Comparison of ENCODE assay signal across 18 cellular contexts in the genomic region with DNA sequence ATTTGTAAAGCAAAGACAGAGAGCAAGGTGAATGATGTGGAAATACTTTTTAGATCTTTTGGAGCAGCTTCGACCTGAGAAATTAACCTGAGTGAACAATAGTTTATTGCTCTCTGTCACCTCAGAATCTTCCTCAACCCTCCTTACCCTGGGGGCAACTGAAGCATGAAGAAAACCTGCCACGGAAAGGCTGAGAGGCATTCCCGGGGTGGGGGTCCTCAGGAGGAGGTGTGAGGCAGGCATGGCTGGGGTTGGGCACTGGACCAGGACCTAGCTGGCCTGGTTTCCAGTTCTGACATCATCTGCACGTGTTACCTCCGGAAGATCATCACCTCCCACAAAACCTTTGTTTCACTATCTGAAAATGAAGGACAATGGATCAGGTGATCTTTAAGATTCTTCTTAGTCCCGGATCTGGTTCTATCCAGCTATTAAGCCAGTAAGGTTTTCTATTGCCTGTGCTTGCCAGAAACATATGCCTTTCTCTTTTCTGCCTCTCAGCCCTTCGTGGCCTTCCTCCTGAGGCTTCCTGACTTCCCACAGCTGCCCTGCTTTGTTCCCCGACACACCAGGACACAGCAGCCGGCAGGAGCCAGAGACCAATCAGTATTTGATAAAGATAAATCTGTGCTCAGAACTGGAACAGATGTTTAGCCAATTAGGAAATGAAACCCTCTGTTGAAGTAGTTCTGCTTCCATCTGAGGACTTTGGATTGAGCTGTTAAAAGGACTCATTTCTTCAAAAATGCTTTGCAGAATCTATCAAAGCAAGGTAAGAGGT.
"Had no signal": no experiment of that assay in that cellular context is flagged by ENCODE, and none has a peak within 500 bp of the region (broad histone marks: within the 10 kb centered on the region; RNA-seq: fewer than 3 reads in every experiment).

No MANE protein-coding gene starts in this region.

- DNase-seq: activated CD4-positive, alpha-beta T cell treated with anti-CD3 and anti-CD28 coated beads, Interleukin-2, amount 10 ng/mL, durations not matched to agents 7 days and 5 days; activated CD8-positive, alpha-beta T cell treated with anti-CD3 and anti-CD28 coated beads, Interleukin-2, amount 10 ng/mL, durations not matched to agents 7 days and 5 days; activated effector memory CD4-positive, alpha-beta T cell treated with Interleukin-2 at 50 U/mL for 16 hours; activated naive CD4-positive, alpha-beta T cell treated with anti-CD3 and anti-CD28 coated beads, Interleukin-2, amount 50 U/mL, for 16 hours; activated T-cell treated with anti-CD3 and anti-CD28 coated beads, Interleukin-2, amount 50 U/mL, for 4 hours; aorta; cerebellar nuclear complex; effector CD8-positive, alpha-beta T cell; left cardiac atrium; lower lobe of right lung; midbrain; stimulated activated CD4-positive, alpha-beta T cell treated with anti-CD3 and anti-CD28 coated beads, Interleukin-2, amount 100 ng/mL, for 24 hours; stimulated activated naive CD4-positive, alpha-beta T cell treated with Interleukin-2 at 50 U/mL for 16 hours; T-helper 1 cell; T-helper 9 cell; thyroid gland had no signal

- H3K27ac ChIP-seq: lower lobe of right lung, right atrium auricular region, thyroid gland had no signal

- H3K4me1 ChIP-seq: lower lobe of right lung, right atrium auricular region, thyroid gland had no signal

- H3K36me3 ChIP-seq: lower lobe of right lung, right atrium auricular region, thyroid gland had no signal

- H3K9me3 ChIP-seq: lower lobe of right lung, right atrium auricular region, thyroid gland had no signal

- ATAC-seq: activated CD4-positive, CD25-positive, alpha-beta regulatory T cell treated with anti-CD3 and anti-CD28 coated beads, Interleukin-2, amount 50 U/mL, for 24 hours; activated CD8-positive, alpha-beta T cell treated with anti-CD3 and anti-CD28 coated beads, Interleukin-2, amount 10 ng/mL, durations not matched to agents 7 days and 5 days; activated T-cell treated with anti-CD3 and anti-CD28 coated beads, Interleukin-2, amount 50 U/mL, for 4 hours; left cardiac atrium; lower lobe of right lung had no signal

- H3K27me3 ChIP-seq: right atrium auricular region, thyroid gland had no signal

- H3K4me3 ChIP-seq: lower lobe of right lung, right atrium auricular region, thyroid gland had no signal
